In the genomic region with DNA sequence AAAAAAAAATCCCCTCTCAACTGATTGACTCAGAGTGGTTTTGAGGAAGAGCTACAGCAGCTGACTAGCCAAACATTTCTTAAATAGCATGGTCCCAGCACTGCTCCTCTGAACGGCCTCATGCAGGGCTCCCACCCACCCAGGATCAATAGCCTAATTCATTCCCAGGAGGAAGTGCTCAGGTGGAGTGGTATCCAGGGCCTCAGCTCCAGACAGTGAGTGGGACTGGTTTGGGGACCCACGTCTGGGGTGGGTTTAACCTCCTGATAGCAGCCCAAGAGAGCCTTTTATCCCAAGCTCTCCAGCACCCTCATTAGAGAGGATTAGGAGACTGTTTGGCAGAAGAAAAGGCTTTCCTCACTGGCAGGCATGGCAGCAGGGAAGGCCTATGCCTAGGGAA, we compare ENCODE assay signal across 21 cellular contexts.
DNase-seq lines count a peak whose midpoint lies in the region; FAIRE-seq and TF ChIP-seq lines count a peak whose summit lies in the region.
"Had no signal": no experiment of that assay in that cellular context is flagged by ENCODE, and none has a peak within 500 bp of the region (broad histone marks: within the 10 kb centered on the region; RNA-seq: fewer than 3 reads in every experiment).

No MANE protein-coding gene starts in this region.

- peaks cover 7% of the 10 kb centered on the region for H3K27me3 Mint-ChIP-seq in endothelial cell (ENCODE audit: unreplicated experiment)
- H3K27me3 Mint-ChIP-seq in activated T-helper 2 cell treated with anti-CD3 and anti-CD28 coated beads, Interferon-gamma antibody, Interleukin-2, Interleukin-4, amounts not matched to agents 10 μg/mL and 5 μg/mL and 100 μg/mL, durations not matched to agents 14 hours and 24 hours and 36 hours (ENCODE audit: low read depth): peaks cover 2% of the 10 kb centered on the region

- no peak overlapping the region for H3K23ac ChIP-seq in trophoblast cell (ENCODE audit: low read length)

- H3K36me3 Mint-ChIP-seq in endothelial cell (ENCODE audit: low read depth, unreplicated experiment): peaks cover 11% of the 10 kb centered on the region
- no peaks in the 10 kb centered on the region for H3K36me3 Mint-ChIP-seq in activated T-helper 2 cell treated with anti-CD3 and anti-CD28 coated beads, Interferon-gamma antibody, Interleukin-2, Interleukin-4, amounts not matched to agents 10 μg/mL and 5 μg/mL and 100 μg/mL, durations not matched to agents 14 hours and 24 hours and 36 hours (ENCODE audit: low read depth)

- H3K27ac Mint-ChIP-seq in endothelial cell (ENCODE audit: unreplicated experiment): no peak overlapping the region
- no peak overlapping the region for H3K27ac Mint-ChIP-seq in activated T-helper 2 cell treated with anti-CD3 and anti-CD28 coated beads, Interferon-gamma antibody, Interleukin-2, Interleukin-4, amounts not matched to agents 10 μg/mL and 5 μg/mL and 100 μg/mL, durations not matched to agents 14 hours and 24 hours and 36 hours
- H3K27ac Mint-ChIP-seq: CD4-positive, alpha-beta T cell had no signal

- in situ Hi-C loops in transverse colon (cut with MboI; ENCODE audit: low pct_ligation_motif_present in 1 of 4, low pct_unique_long_range_greater_than_20kb in 1 of 4, low sequenced_read_pairs in 3 of 4): no loop called here

- no peak overlapping the region for H2AK5ac ChIP-seq in trophoblast cell (ENCODE audit: low read length)

- H3K4me1 Mint-ChIP-seq in endothelial cell (ENCODE audit: unreplicated experiment): peaks cover 27% of the 10 kb centered on the region
- peaks cover 9% of the 10 kb centered on the region for H3K4me1 Mint-ChIP-seq in activated T-helper 2 cell treated with anti-CD3 and anti-CD28 coated beads, Interferon-gamma antibody, Interleukin-2, Interleukin-4, amounts not matched to agents 10 μg/mL and 5 μg/mL and 100 μg/mL, durations not matched to agents 14 hours and 24 hours and 36 hours (ENCODE audit: low read depth)

- H3K27ac ChIP-seq in kidney (ENCODE audit: low read depth in 2 of 2, low read length in 2 of 2) (no peak overlapping the region), trophoblast cell (ENCODE audit: low read depth, low read length) (peak overlapping the region; percentile 70), transverse colon (no peak overlapping the region)

- H3K9me3 ChIP-seq in kidney (ENCODE audit: control insufficient read depth in 1 of 2, low read length in 2 of 2) (peaks cover 0 to 4% of the 10 kb centered on the region in 2 donors), trophoblast cell (ENCODE audit: insufficient read depth, low read depth, low read length) (no peaks in the 10 kb centered on the region), transverse colon (no peaks in the 10 kb centered on the region)
- H3K9me3 ChIP-seq: Caco-2 had no signal

- no peak overlapping the region for H2BK12ac ChIP-seq in trophoblast cell (ENCODE audit: low read length)

- peak overlapping the region; percentile 20 for H2BK5ac ChIP-seq in trophoblast cell (ENCODE audit: low read depth, low read length, poor library complexity)

- peak overlapping the region; percentile 24 for H3K14ac ChIP-seq in trophoblast cell (ENCODE audit: low read length)

- H3K18ac ChIP-seq in trophoblast cell (ENCODE audit: low read length): no peak overlapping the region

- H3K27me3 ChIP-seq in trophoblast cell (ENCODE audit: insufficient read depth, low read length) (no peaks in the 10 kb centered on the region), transverse colon (no peaks in the 10 kb centered on the region)

- H3K4ac ChIP-seq in trophoblast cell (ENCODE audit: low read depth, low read length): no peak overlapping the region

- no peak for TF ChIP-seq POLR2A in transverse colon (IDR thresholded peaks at IDR 0.05)

- no peak for FAIRE-seq in kidney (lab: Jason Lieb, UNC)
- FAIRE-seq: A204.1, H54, HTR-8/SVneo had no signal

- peak overlapping the region; percentile 50 for H4K8ac ChIP-seq in trophoblast cell (ENCODE audit: low read depth, low read length)

- H3K79me1 ChIP-seq in trophoblast cell (ENCODE audit: low read length): peaks cover 6% of the 10 kb centered on the region

- peak overlapping the region; percentile 79 for H4K91ac ChIP-seq in trophoblast cell (ENCODE audit: low read depth, low read length)

- H2AFZ ChIP-seq in trophoblast cell (ENCODE audit: insufficient read depth, low read length, poor library complexity): no peak overlapping the region

- H3K4me1 ChIP-seq in kidney (ENCODE audit: control insufficient read depth in 1 of 2, insufficient read depth in 1 of 2, low read depth in 1 of 2, low read length in 2 of 2) (no peaks in the 10 kb centered on the region), trophoblast cell (ENCODE audit: control insufficient read depth in 1 of 2, insufficient read depth in 2 of 2, low read length in 2 of 2) (peaks cover 10 to 12% of the 10 kb centered on the region in 2 experiments), transverse colon (no peaks in the 10 kb centered on the region)
- H3K4me1 ChIP-seq: Caco-2 had no signal

- no peak overlapping the region for H3K4me3 Mint-ChIP-seq in endothelial cell (ENCODE audit: unreplicated experiment)
- H3K4me3 Mint-ChIP-seq in activated T-helper 2 cell treated with anti-CD3 and anti-CD28 coated beads, Interferon-gamma antibody, Interleukin-2, Interleukin-4, amounts not matched to agents 10 μg/mL and 5 μg/mL and 100 μg/mL, durations not matched to agents 14 hours and 24 hours and 36 hours (ENCODE audit: low read depth): no peak overlapping the region
- H3K4me3 Mint-ChIP-seq: CD4-positive, alpha-beta T cell had no signal

- H2BK120ac ChIP-seq in trophoblast cell (ENCODE audit: insufficient read depth, low read length, poor library complexity): peak overlapping the region; percentile 56

- H3K4me2 ChIP-seq in trophoblast cell (ENCODE audit: low read length): no peak overlapping the region

- TF ChIP-seq EP300 in transverse colon (IDR thresholded peaks at IDR 0.05; ENCODE audit: low read depth): no peak

- intact Hi-C loops in kidney (cut with DNase I): no loop called here
- intact Hi-C loops in activated T-helper 2 cell treated with anti-CD3 and anti-CD28 coated beads, Interferon-gamma antibody, Interleukin-2, Interleukin-4, amounts not matched to agents 10 μg/mL and 5 μg/mL and 100 μg/mL, durations not matched to agents 14 hours and 24 hours and 36 hours (cut with micrococcal nuclease): no loop called here
- intact Hi-C loops in transverse colon (cut with DNase I; ENCODE audit: low total_unique reads): no loop called here

- peak; percentile 21 for DNase-seq in activated CD8-positive, alpha-beta memory T cell treated with anti-CD3 and anti-CD28 coated beads for 24 hours
- no peak for DNase-seq in activated CD8-positive, alpha-beta memory T cell treated with anti-CD3 and anti-CD28 coated beads, Interleukin-2, amount 50 U/mL, for 4 hours
- DNase-seq in kidney: peak; percentile 33
- DNase-seq in trophoblast cell: no peak
- no peak for DNase-seq in endothelial cell (ENCODE audit: low spot score)
- no peak for DNase-seq in activated T-helper 2 cell treated with anti-CD3 and anti-CD28 coated beads, Interferon-gamma antibody, Interleukin-2, Interleukin-4, amounts not matched to agents 10 μg/mL and 5 μg/mL and 100 μg/mL, durations not matched to agents 14 hours and 24 hours and 36 hours (ENCODE audit: low spot score)
- DNase-seq in transverse colon: no peak
- no peak for DNase-seq in iPS-NIHi11 (ENCODE audit: low spot score)
- DNase-seq: CD4-positive, alpha-beta T cell; GDM1; IMR-90; NCI-H1417 treated with DMSO at 0.1 percent for 48 hours; NCI-H187 treated with DMSO at 0.1 percent for 48 hours; NCI-H2227 treated with DMSO at 0.1 percent for 48 hours; NCI-H510A treated with DMSO at 0.1 percent for 48 hours; PC-3; RPMI8226 had no signal

- no peaks in the 10 kb centered on the region for H3K9me3 Mint-ChIP-seq in endothelial cell (ENCODE audit: unreplicated experiment)
- H3K9me3 Mint-ChIP-seq in activated T-helper 2 cell treated with anti-CD3 and anti-CD28 coated beads, Interferon-gamma antibody, Interleukin-2, Interleukin-4, amounts not matched to agents 10 μg/mL and 5 μg/mL and 100 μg/mL, durations not matched to agents 14 hours and 24 hours and 36 hours: peaks cover 6% of the 10 kb centered on the region

- TF ChIP-seq CTCF in kidney (IDR thresholded peaks at IDR 0.05; ENCODE audit: borderline replicate concordance, extremely low read depth, insufficient read depth) (no peak), endothelial cell (IDR thresholded peaks at IDR 0.05; ENCODE audit: unreplicated experiment) (no peak), transverse colon (IDR thresholded peaks at IDR 0.05) (no peak)

- no peaks in the 10 kb centered on the region for H3K79me2 ChIP-seq in trophoblast cell (ENCODE audit: control insufficient read depth, insufficient read depth, low read length, poor library complexity)

- H3K4me3 ChIP-seq in kidney (ENCODE audit: low read length in 2 of 2): no peak overlapping the region
- H3K4me3 ChIP-seq in trophoblast cell (ENCODE audit: low read depth, low read length): no peak overlapping the region
- H3K4me3 ChIP-seq in transverse colon: no peak overlapping the region

- WGBS in trophoblast cell (ENCODE audit: extremely low coverage, insufficient coverage, insufficient read length): no CpG with 5 or more reads among the region's 2 CpGs
- 47% methylated on average over 2 of the region's 2 CpGs; no CpG with 5 or more reads in 1 of the 2 donors for WGBS in transverse colon (ENCODE audit: low coverage in 1 of 2), 2 donors

- H3K9ac ChIP-seq in kidney (ENCODE audit: low read length in 2 of 2) (no peak overlapping the region), trophoblast cell (ENCODE audit: low read length) (no peak overlapping the region)

- H3K36me3 ChIP-seq in kidney (ENCODE audit: control insufficient read depth in 1 of 2, insufficient read depth in 2 of 2, low read length in 2 of 2): no peaks in the 10 kb centered on the region
- no peaks in the 10 kb centered on the region for H3K36me3 ChIP-seq in trophoblast cell (ENCODE audit: control insufficient read depth in 1 of 2, insufficient read depth in 2 of 2, low read length in 2 of 2)
- no peaks in the 10 kb centered on the region for H3K36me3 ChIP-seq in transverse colon

- no peak overlapping the region for H4K12ac ChIP-seq in trophoblast cell (ENCODE audit: low read depth, low read length)

Comparison
In these comparisons a context has a peak if more than half of its experiments do, and no peak if none do; other contexts are left out.
1. DNase-seq: peak in activated CD8-positive, alpha-beta memory T cell treated with anti-CD3 and anti-CD28 coated beads for 24 hours (single experiment) and kidney (single experiment); none in activated CD8-positive, alpha-beta memory T cell treated with anti-CD3 and anti-CD28 coated beads, Interleukin-2, amount 50 U/mL, for 4 hours (single experiment), trophoblast cell (0 of 2), endothelial cell (single experiment), activated T-helper 2 cell treated with anti-CD3 and anti-CD28 coated beads, Interferon-gamma antibody, Interleukin-2, Interleukin-4, amounts not matched to agents 10 μg/mL and 5 μg/mL and 100 μg/mL, durations not matched to agents 14 hours and 24 hours and 36 hours (single experiment), transverse colon (single experiment) and iPS-NIHi11 (single experiment).